In the genomic region with DNA sequence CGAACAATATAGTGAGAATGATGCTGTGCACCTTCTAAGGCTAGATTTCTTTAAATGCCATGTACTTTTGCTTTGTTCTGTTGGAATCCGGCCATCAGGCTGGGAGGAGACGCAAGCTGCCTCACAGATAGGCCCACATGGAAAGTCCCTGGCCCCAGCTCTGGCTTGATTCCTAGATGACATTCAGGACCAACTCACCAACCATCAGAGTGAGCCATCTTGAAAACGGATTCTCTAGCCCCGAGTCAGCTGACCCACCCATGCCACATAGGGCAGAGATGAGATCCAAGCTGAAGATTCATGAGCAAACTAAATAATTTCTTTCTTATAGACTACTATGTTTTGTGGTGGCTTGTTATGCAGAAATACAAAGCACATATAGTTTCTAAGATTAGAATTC, we compare ENCODE assay signal across 1 cellular context.
TF ChIP-seq lines count a peak whose summit lies in the region.

No MANE protein-coding gene starts in this region.

TF ChIP-seq in HepG2, 621 proteins besides CTCF, POLR2A, EP300 and RAD21 (continued from another document):
- TF ChIP-seq, protein P1, sequence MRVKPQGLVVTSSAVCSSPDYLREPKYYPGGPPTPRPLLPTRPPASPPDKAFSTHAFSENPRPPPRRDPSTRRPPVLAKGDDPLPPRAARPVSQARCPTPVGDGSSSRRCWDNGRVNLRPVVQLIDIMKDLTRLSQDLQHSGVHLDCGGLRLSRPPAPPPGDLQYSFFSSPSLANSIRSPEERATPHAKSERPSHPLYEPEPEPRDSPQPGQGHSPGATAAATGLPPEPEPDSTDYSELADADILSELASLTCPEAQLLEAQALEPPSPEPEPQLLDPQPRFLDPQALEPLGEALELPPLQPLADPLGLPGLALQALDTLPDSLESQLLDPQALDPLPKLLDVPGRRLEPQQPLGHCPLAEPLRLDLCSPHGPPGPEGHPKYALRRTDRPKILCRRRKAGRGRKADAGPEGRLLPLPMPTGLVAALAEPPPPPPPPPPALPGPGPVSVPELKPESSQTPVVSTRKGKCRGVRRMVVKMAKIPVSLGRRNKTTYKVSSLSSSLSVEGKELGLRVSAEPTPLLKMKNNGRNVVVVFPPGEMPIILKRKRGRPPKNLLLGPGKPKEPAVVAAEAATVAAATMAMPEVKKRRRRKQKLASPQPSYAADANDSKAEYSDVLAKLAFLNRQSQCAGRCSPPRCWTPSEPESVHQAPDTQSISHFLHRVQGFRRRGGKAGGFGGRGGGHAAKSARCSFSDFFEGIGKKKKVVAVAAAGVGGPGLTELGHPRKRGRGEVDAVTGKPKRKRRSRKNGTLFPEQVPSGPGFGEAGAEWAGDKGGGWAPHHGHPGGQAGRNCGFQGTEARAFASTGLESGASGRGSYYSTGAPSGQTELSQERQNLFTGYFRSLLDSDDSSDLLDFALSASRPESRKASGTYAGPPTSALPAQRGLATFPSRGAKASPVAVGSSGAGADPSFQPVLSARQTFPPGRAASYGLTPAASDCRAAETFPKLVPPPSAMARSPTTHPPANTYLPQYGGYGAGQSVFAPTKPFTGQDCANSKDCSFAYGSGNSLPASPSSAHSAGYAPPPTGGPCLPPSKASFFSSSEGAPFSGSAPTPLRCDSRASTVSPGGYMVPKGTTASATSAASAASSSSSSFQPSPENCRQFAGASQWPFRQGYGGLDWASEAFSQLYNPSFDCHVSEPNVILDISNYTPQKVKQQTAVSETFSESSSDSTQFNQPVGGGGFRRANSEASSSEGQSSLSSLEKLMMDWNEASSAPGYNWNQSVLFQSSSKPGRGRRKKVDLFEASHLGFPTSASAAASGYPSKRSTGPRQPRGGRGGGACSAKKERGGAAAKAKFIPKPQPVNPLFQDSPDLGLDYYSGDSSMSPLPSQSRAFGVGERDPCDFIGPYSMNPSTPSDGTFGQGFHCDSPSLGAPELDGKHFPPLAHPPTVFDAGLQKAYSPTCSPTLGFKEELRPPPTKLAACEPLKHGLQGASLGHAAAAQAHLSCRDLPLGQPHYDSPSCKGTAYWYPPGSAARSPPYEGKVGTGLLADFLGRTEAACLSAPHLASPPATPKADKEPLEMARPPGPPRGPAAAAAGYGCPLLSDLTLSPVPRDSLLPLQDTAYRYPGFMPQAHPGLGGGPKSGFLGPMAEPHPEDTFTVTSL (CRISPR knock-in tag; IDR thresholded peaks at IDR 0.05; ENCODE audit: borderline replicate concordance) = no peak
- TF ChIP-seq PPARG (CRISPR knock-in tag; conservative IDR thresholded peaks at IDR 0.05) = no peak
- TF ChIP-seq CEBPG (CRISPR knock-in tag; IDR thresholded peaks at IDR 0.05) = no peak
- TF ChIP-seq MTA3 (CRISPR knock-in tag; IDR thresholded peaks at IDR 0.05) = no peak
- no peak for TF ChIP-seq ZNF260 (CRISPR knock-in tag; IDR thresholded peaks at IDR 0.05; ENCODE audit: borderline replicate concordance, low read depth)
- no peak for TF ChIP-seq EZH2 (conservative IDR thresholded peaks at IDR 0.05; ENCODE audit: low read depth, low read length)
- no peak for TF ChIP-seq ZMYM2 (CRISPR knock-in tag; IDR thresholded peaks at IDR 0.05)
- TF ChIP-seq ZFP90 (CRISPR knock-in tag; IDR thresholded peaks at IDR 0.05; ENCODE audit: borderline replicate concordance) = no peak
- TF ChIP-seq CC2D1A (CRISPR knock-in tag; IDR thresholded peaks at IDR 0.05) = no peak
- no peak for TF ChIP-seq GATAD2A (CRISPR knock-in tag; IDR thresholded peaks at IDR 0.05)
- TF ChIP-seq JUND (CRISPR knock-in tag; IDR thresholded peaks at IDR 0.05) = no peak
- no peak for TF ChIP-seq CBX1 (IDR thresholded peaks at IDR 0.05; ENCODE audit: low read depth)
